In genomic region chr20:1942061-1942460, GRCh38 we compare ENCODE assay signal across 22 cellular contexts. TPM values are rescaled to one million over a fixed set of nuclear protein-coding genes. Genes with fewer than 3 reads are reported as not detected.
DNase-seq lines count a peak whose midpoint lies in the region; TF ChIP-seq lines count a peak whose summit lies in the region.
"Had no signal": no experiment of that assay in that cellular context is flagged by ENCODE, and none has a peak within 500 bp of the region (broad histone marks: within the 10 kb centered on the region; RNA-seq: fewer than 3 reads in every experiment).

No MANE protein-coding gene starts in this region.

- POLR2A ChIA-PET in activated CD4-positive, alpha-beta T cell treated with anti-CD3 and anti-CD28 coated beads, Interleukin-2, amount 10 ng/mL, durations not matched to agents 7 days and 5 days (lab: Charles Lee): no interaction called here

- H3F3A ChIP-seq in GM23248 (ENCODE audit: insufficient read depth): peaks cover 33% of the 10 kb centered on the region

- H3K27ac ChIP-seq in cardiac muscle cell (peak overlapping the region; percentile 54), left ventricle myocardium inferior (replicated peaks) (no peak overlapping the region), GM23248 (no peak overlapping the region), sigmoid colon (no peak overlapping the region)
- H3K27ac ChIP-seq: SJCRH30 had no signal

- H3K27me3 Mint-ChIP-seq in dendritic cell treated with granulocyte-macrophage colony-stimulating factor and Interleukin-4, amounts not matched to agents 40 ng/mL and 50 ng/mL, for 4 days: no peaks in the 10 kb centered on the region
- peaks cover 18% of the 10 kb centered on the region for H3K27me3 Mint-ChIP-seq in activated CD4-positive, alpha-beta T cell treated with anti-CD3 and anti-CD28 coated beads, Interleukin-2, amount 10 ng/mL, durations not matched to agents 7 days and 5 days

- H3K9me3 ChIP-seq in cardiac muscle cell (ENCODE audit: low read depth) (no peaks in the 10 kb centered on the region), left ventricle myocardium inferior (replicated peaks) (no peaks in the 10 kb centered on the region), GM23248 (ENCODE audit: low read depth) (no peaks in the 10 kb centered on the region), sigmoid colon (no peaks in the 10 kb centered on the region)
- H3K9me3 ChIP-seq: SJCRH30 had no signal

- peak overlapping the region; percentile 27 for H3K4me2 ChIP-seq in GM23248 (ENCODE audit: unreplicated experiment)
- H3K4me2 ChIP-seq: GM23338 had no signal

- H3K4me3 ChIP-seq in cardiac muscle cell: no peak overlapping the region
- H3K4me3 ChIP-seq in left ventricle myocardium inferior: no peak overlapping the region
- no peak overlapping the region for H3K4me3 ChIP-seq in GM23248
- no peak overlapping the region for H3K4me3 ChIP-seq in sigmoid colon
- H3K4me3 ChIP-seq: GM23338, SJCRH30 had no signal

- H3K4me1 ChIP-seq in cardiac muscle cell (ENCODE audit: low read depth) (peaks cover 63% of the 10 kb centered on the region), left ventricle myocardium inferior (peaks cover 21% of the 10 kb centered on the region), GM23248 (ENCODE audit: insufficient read depth) (peaks cover 38% of the 10 kb centered on the region), sigmoid colon (peaks cover 0 to 30% (median 25%) of the 10 kb centered on the region in 4 donors)
- H3K4me1 ChIP-seq: SJCRH30 had no signal

- peak overlapping the region; percentile 67 for H3K27ac Mint-ChIP-seq in dendritic cell treated with granulocyte-macrophage colony-stimulating factor and Interleukin-4, amounts not matched to agents 40 ng/mL and 50 ng/mL, for 4 days
- H3K27ac Mint-ChIP-seq in activated CD4-positive, alpha-beta T cell treated with anti-CD3 and anti-CD28 coated beads, Interleukin-2, amount 10 ng/mL, durations not matched to agents 7 days and 5 days: no peak overlapping the region
- H3K27ac Mint-ChIP-seq: CD4-positive, alpha-beta T cell; GM23338; H9 had no signal

- H2AFZ ChIP-seq in GM23248: no peak overlapping the region
- H2AFZ ChIP-seq: GM23338 had no signal

- H4K20me1 ChIP-seq in GM23248 (ENCODE audit: insufficient read depth): no peaks in the 10 kb centered on the region

- H3K4me1 Mint-ChIP-seq in dendritic cell treated with granulocyte-macrophage colony-stimulating factor and Interleukin-4, amounts not matched to agents 40 ng/mL and 50 ng/mL, for 4 days (ENCODE audit: low read depth): peaks cover 77% of the 10 kb centered on the region
- H3K4me1 Mint-ChIP-seq in activated CD4-positive, alpha-beta T cell treated with anti-CD3 and anti-CD28 coated beads, Interleukin-2, amount 10 ng/mL, durations not matched to agents 7 days and 5 days: no peaks in the 10 kb centered on the region

- no peak overlapping the region for H3K4me3 Mint-ChIP-seq in dendritic cell treated with granulocyte-macrophage colony-stimulating factor and Interleukin-4, amounts not matched to agents 40 ng/mL and 50 ng/mL, for 4 days
- H3K4me3 Mint-ChIP-seq in activated CD4-positive, alpha-beta T cell treated with anti-CD3 and anti-CD28 coated beads, Interleukin-2, amount 10 ng/mL, durations not matched to agents 7 days and 5 days: no peak overlapping the region
- H3K4me3 Mint-ChIP-seq: CD4-positive, alpha-beta T cell; GM23338; H9 had no signal

- peaks cover 4% of the 10 kb centered on the region for H3K36me3 ChIP-seq in cardiac muscle cell
- no peaks in the 10 kb centered on the region for H3K36me3 ChIP-seq in left ventricle myocardium inferior
- H3K36me3 ChIP-seq in GM23248 (ENCODE audit: low read depth): 0 out of 2 replicates have a peak, but pooled peaks cover 6% of the 10 kb centered on the region
- H3K36me3 ChIP-seq in sigmoid colon: peaks cover 0 to 16% (median 8%) of the 10 kb centered on the region in 4 donors
- H3K36me3 ChIP-seq: SJCRH30 had no signal

- intact Hi-C loops in left ventricle myocardium inferior (cut with micrococcal nuclease) (no loop called here), sigmoid colon (cut with DNase I) (no loop called here)
- intact Hi-C loops in dendritic cell treated with granulocyte-macrophage colony-stimulating factor and Interleukin-4, amounts not matched to agents 40 ng/mL and 50 ng/mL, for 4 days (cut with micrococcal nuclease): no loop called here

- H3K9ac ChIP-seq in GM23248: no peak overlapping the region

- H3K79me2 ChIP-seq in GM23248 (ENCODE audit: insufficient read depth): no peaks in the 10 kb centered on the region

- H3K9me3 Mint-ChIP-seq in dendritic cell treated with granulocyte-macrophage colony-stimulating factor and Interleukin-4, amounts not matched to agents 40 ng/mL and 50 ng/mL, for 4 days: no peaks in the 10 kb centered on the region
- H3K9me3 Mint-ChIP-seq in activated CD4-positive, alpha-beta T cell treated with anti-CD3 and anti-CD28 coated beads, Interleukin-2, amount 10 ng/mL, durations not matched to agents 7 days and 5 days: no peaks in the 10 kb centered on the region
- H3K9me3 Mint-ChIP-seq: CD4-positive, alpha-beta T cell; GM23338; H9 had no signal

- DNase-seq in cardiac muscle cell (ENCODE audit: low read depth in 1 of 2, low spot score in 1 of 2): no peak
- DNase-seq in left ventricle myocardium inferior: no peak
- no peak for DNase-seq in GM23248
- DNase-seq in sigmoid colon: peak; percentile 33
- no peak for DNase-seq in activated CD4-positive, alpha-beta T cell treated with anti-CD3 and anti-CD28 coated beads, Interleukin-2, amount 10 ng/mL, durations not matched to agents 7 days and 5 days
- DNase-seq in NCI-H774 (lab: John Stamatoyannopoulos, UW): no peak
- no peak for DNase-seq in NK-92 treated with Interleukin-12 subunit alpha and Interleukin-12 subunit beta, amount 100 ng/mL, for 24 hours (lab: John Stamatoyannopoulos, UW)
- DNase-seq: CD4-positive, alpha-beta T cell; H9; KG1; MM.1S; NCI-H1694; NCI-H2029 treated with DMSO at 0.1 percent for 48 hours; NCI-H2227 treated with DMSO at 0.1 percent for 48 hours; NCI-H526 treated with DMSO at 0.1 percent for 48 hours; SJCRH30 had no signal

- H3K9me2 ChIP-seq in GM23248 (ENCODE audit: insufficient read depth): no peaks in the 10 kb centered on the region

- H3K36me3 Mint-ChIP-seq in dendritic cell treated with granulocyte-macrophage colony-stimulating factor and Interleukin-4, amounts not matched to agents 40 ng/mL and 50 ng/mL, for 4 days (ENCODE audit: low read depth): peaks cover 32% of the 10 kb centered on the region
- H3K36me3 Mint-ChIP-seq in activated CD4-positive, alpha-beta T cell treated with anti-CD3 and anti-CD28 coated beads, Interleukin-2, amount 10 ng/mL, durations not matched to agents 7 days and 5 days (ENCODE audit: low read depth): no peaks in the 10 kb centered on the region

- no peak for TF ChIP-seq EP300 in sigmoid colon (IDR thresholded peaks at IDR 0.05)

- H3K27me3 ChIP-seq in cardiac muscle cell (no peaks in the 10 kb centered on the region), left ventricle myocardium inferior (ENCODE audit: low read depth) (peaks cover 27% of the 10 kb centered on the region), GM23248 (replicated peaks; ENCODE audit: insufficient read depth) (no peaks in the 10 kb centered on the region), sigmoid colon (no peaks in the 10 kb centered on the region)

- no peak for TF ChIP-seq POLR2A in sigmoid colon (IDR thresholded peaks at IDR 0.05)

- in situ Hi-C loops in GM23248 (cut with MboI): no loop called here

- CTCF ChIA-PET in activated CD4-positive, alpha-beta T cell treated with anti-CD3 and anti-CD28 coated beads, Interleukin-2, amount 10 ng/mL, durations not matched to agents 7 days and 5 days (lab: Charles Lee): no interaction called here

- TF ChIP-seq CTCF in cardiac muscle cell (IDR thresholded peaks at IDR 0.05; ENCODE audit: low read depth, low read length) (no peak), left ventricle myocardium inferior (IDR thresholded peaks at IDR 0.05; ENCODE audit: borderline replicate concordance) (no peak), sigmoid colon (IDR thresholded peaks at IDR 0.05) (no peak)

- 89 to 90% methylated on average over 7 of the region's 7 CpGs for WGBS in GM23248 (ENCODE audit: low coverage in 1 of 2, low lambda C conversion rate in 2 of 2, missing lambda C conversion rate in 2 of 2), 2 experiments
- 88 to 93% methylated on average over 7 of the region's 7 CpGs for WGBS in sigmoid colon, 2 donors

RNA-seq across cellular contexts. Expression of gene SIRPA, which starts 46.9 kb away (rescaled TPM):
- total RNA-seq in cardiac muscle cell (43.0 and 58.3 TPM in 2 replicates), left ventricle myocardium inferior (25.5 TPM), sigmoid colon (10 to 100 TPM; 16.3 to 25.5 (median 21.5) TPM)
- polyA plus RNA-seq in cardiac muscle cell (42.9 and 44.2 TPM in 2 replicates), GM23248 (2016; fragmentation: Nextera tagmentation; extraction: Ambion mirVana) (101 and 102 TPM in 2 replicates), sigmoid colon (10 to 100 TPM in 2 of 3 donors, 1 to 10 TPM in 1; 8.4 to 14.3 (median 12.5) TPM)
- 73.5 and 93.3 TPM in 2 replicates for total RNA-seq in GM23248 (2014; rRNA removed; shearing (Covaris generic))
- not detected for total RNA-seq in activated CD4-positive, alpha-beta T cell treated with anti-CD3 and anti-CD28 coated beads, Interleukin-2, amount 10 ng/mL, durations not matched to agents 7 days and 5 days
- total RNA-seq: OCI-LY7 had no signal

RNA-seq across cellular contexts. Expression of gene PDYN, which starts 51.8 kb away (rescaled TPM):
- total RNA-seq in cardiac muscle cell (0.33 and 0.95 TPM in 2 replicates), left ventricle myocardium inferior (not detected), sigmoid colon (not detected)
- polyA plus RNA-seq in cardiac muscle cell (1.2 TPM in 1 of 2 replicates, not detected in the other), GM23248 (2016; fragmentation: Nextera tagmentation; extraction: Ambion mirVana) (not detected in 2 replicates), sigmoid colon (not detected)
- not detected in 2 replicates for total RNA-seq in GM23248 (2014; rRNA removed; shearing (Covaris generic))
- not detected for total RNA-seq in activated CD4-positive, alpha-beta T cell treated with anti-CD3 and anti-CD28 coated beads, Interleukin-2, amount 10 ng/mL, durations not matched to agents 7 days and 5 days
- total RNA-seq: A172; CD4-positive, alpha-beta T cell; NCI-H460; OCI-LY7; SJCRH30 had no signal
- polyA plus RNA-seq: BJ had no signal

Comparison
In these comparisons a context has a peak if more than half of its experiments do, and no peak if none do; other contexts are left out.
1. RNA of gene SIRPA, which starts 46.9 kb away (total RNA-seq): 73.5 to 93.3 TPM in GM23248, 43.0 to 58.3 TPM in cardiac muscle cell, 25.5 TPM in left ventricle myocardium inferior (single experiment) and 16.3 to 25.5 TPM in sigmoid colon; not detected in activated CD4-positive, alpha-beta T cell treated with anti-CD3 and anti-CD28 coated beads, Interleukin-2, amount 10 ng/mL, durations not matched to agents 7 days and 5 days; every median in the first group is over 10 times any median in the second.